ENCODE assay signal across 26 cellular contexts in the genomic region with DNA sequence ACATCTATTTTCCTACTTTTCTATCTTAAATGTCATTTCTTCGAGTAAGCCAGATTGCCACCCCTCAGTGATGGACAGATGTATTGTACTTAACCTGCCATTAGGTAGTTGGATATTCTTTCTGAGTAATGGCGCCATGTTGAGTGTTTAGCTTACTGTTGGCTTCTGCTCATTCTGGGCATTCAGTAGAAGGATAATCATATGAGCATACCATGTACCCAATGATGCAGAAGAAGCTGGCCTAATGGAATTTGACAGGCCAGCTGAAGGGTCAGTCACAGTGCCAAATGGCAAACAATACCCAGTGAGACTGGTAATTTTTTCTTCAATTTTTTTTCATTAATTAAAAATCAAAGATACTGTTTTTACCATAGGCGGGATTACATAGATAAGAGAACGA.
"Had no signal": no experiment of that assay in that cellular context is flagged by ENCODE, and none has a peak within 500 bp of the region (broad histone marks: within the 10 kb centered on the region; RNA-seq: fewer than 3 reads in every experiment).

No MANE protein-coding gene starts in this region.

- H3K9me3 ChIP-seq: ovary, psoas muscle, right lobe of liver, sigmoid colon, thoracic aorta, thyroid gland, tibial nerve, upper lobe of left lung, vagina had no signal

- H3K4me1 ChIP-seq: parathyroid adenoma, psoas muscle, right lobe of liver, sigmoid colon, stomach, thyroid gland, tibial nerve, upper lobe of left lung, vagina had no signal

- DNase-seq: naive B cell; naive thymus-derived CD8-positive, alpha-beta T cell; nephron progenitor cell; occipital lobe; ovary; psoas muscle; right cardiac atrium; right lobe of liver; sigmoid colon; small intestine; stimulated activated CD4-positive, alpha-beta T cell treated with anti-CD3 and anti-CD28 coated beads, Interleukin-15, amount 100 ng/mL, for 24 hours; stimulated activated CD4-positive, alpha-beta T cell treated with anti-CD3 and anti-CD28 coated beads, Interleukin-2, amount 100 ng/mL, for 24 hours; stimulated activated CD4-positive, alpha-beta T cell treated with anti-CD3 and anti-CD28 coated beads, Interleukin-2, amount 100 ng/mL, for 48 hours; stimulated activated CD4-positive, alpha-beta T cell treated with anti-CD3 and anti-CD28 coated beads, Interleukin-4, amount 100 ng/mL, for 24 hours; stimulated activated naive B cell treated with anti-CD40 and anti-IgM and Interleukin-4, amounts not matched to agents 10 μg/mL and 1 μg/mL and 100 μg/mL, for 72 hours; stimulated activated naive CD4-positive, alpha-beta T cell treated with Interleukin-2 at 50 U/mL for 16 hours; stomach; thyroid gland; trophoblast cell; upper lobe of left lung had no signal

- H3K27me3 ChIP-seq: ovary, right lobe of liver, sigmoid colon, stomach, thyroid gland, tibial nerve, upper lobe of left lung, vagina had no signal

- H2AFZ ChIP-seq: parathyroid adenoma had no signal

- H3K36me3 ChIP-seq: ovary, right lobe of liver, sigmoid colon, stomach, thoracic aorta, thyroid gland, tibial nerve, upper lobe of left lung, vagina had no signal

- ATAC-seq: naive thymus-derived CD8-positive, alpha-beta T cell; natural killer cell treated with Interleukin-12 subunit alpha and Interleukin-12 subunit beta and Interleukin-15 and Interleukin-18, amount 100 ng/mL, for 72 hours; psoas muscle; right cardiac atrium; right lobe of liver; stimulated activated effector memory CD8-positive, alpha-beta T cell treated with anti-CD3 and anti-CD28 coated beads, Interleukin-12 subunit alpha, Interleukin-12 subunit beta, amount 100 ng/mL, for 72 hours; stimulated activated naive B cell treated with anti-CD40 and anti-IgM and Interleukin-4, amounts not matched to agents 10 μg/mL and 1 μg/mL and 100 μg/mL, for 72 hours had no signal

- H3K4me3 ChIP-seq: ovary, psoas muscle, right lobe of liver, sigmoid colon, stomach, thoracic aorta, thyroid gland, tibial nerve, upper lobe of left lung, vagina had no signal
